Comparison of ENCODE assay signal across 8 cellular contexts in the genomic region with DNA sequence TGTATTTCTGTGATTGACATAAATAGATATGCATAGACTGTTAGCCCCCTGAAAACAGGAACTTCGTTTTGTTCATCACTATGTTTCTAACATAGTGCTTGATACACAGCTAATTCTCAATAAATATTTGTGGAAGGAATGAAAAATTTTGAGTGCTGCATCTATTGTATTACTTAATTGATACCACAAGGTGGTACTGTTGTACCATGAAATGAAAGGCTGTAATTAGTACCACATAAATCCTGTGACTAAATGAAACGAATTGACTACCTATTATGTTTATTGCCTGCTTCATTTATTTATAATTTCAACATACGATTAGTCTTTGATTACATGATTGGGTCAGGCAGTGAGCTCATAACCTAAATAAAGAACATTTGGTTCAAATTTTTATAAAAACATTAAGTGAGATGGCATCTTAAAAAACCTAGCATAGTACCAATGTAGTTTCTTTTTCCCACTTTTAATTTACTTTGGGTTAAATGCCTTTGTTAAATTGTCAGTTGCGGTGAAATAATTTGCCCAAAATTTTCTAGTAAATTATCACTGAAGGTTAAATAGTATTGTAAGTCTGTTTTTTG. TPM values are rescaled to one million over a fixed set of nuclear protein-coding genes. Genes with fewer than 3 reads are reported as not detected.
DNase-seq lines count a peak whose midpoint lies in the region; ATAC-seq and TF ChIP-seq lines count a peak whose summit lies in the region.

No MANE protein-coding gene starts in this region.

- H3K27me3 ChIP-seq in right lobe of liver, result no peaks in the 10 kb centered on the region

- no peak for TF ChIP-seq POLR2A in right lobe of liver (IDR thresholded peaks at IDR 0.05)

- H3K4me3 ChIP-seq in HFF-Myc (replicated peaks; ENCODE audit: low read depth, low read length) (no peak overlapping the region), right lobe of liver (no peak overlapping the region)

- intact Hi-C loops in right lobe of liver (cut with DNase I), result no loop called here

- H3K27ac ChIP-seq in right lobe of liver, result no peak overlapping the region

- H3K9me3 ChIP-seq in right lobe of liver, result no peaks in the 10 kb centered on the region

- H3K4me1 ChIP-seq in right lobe of liver, result no peaks in the 10 kb centered on the region

- DNase-seq in NCI-H2107 treated with DMSO at 0.1 percent for 48 hours (lab: John Stamatoyannopoulos, UW; ENCODE audit: unreplicated experiment) (peak; percentile 70), NCI-H2107 (lab: John Stamatoyannopoulos, UW) (no peak), HFF-Myc (ENCODE audit: extremely low read depth, low read depth) (no peak), NCI-H2081 treated with DMSO at 0.1 percent for 48 hours (lab: John Stamatoyannopoulos, UW) (peak; percentile 54), T47D (ENCODE audit: low read depth in 1 of 2, low spot score in 1 of 2) (peak; percentile 64), right lobe of liver (no peak), HK-2 (ENCODE audit: unreplicated experiment) (no peak)
- DNase-seq in activated CD4-positive, CD25-positive, alpha-beta regulatory T cell treated with anti-CD3 and anti-CD28 coated beads, Interleukin-2, amount 50 U/mL, for 72 hours, result no peak

- in situ Hi-C loops in T47D (cut with HindIII; ENCODE audit: low pct_unique_long_range_greater_than_20kb, low sequenced_read_pairs), result no loop called here

- peaks cover 0 to 3% (median 0%) of the 10 kb centered on the region in 4 donors for H3K36me3 ChIP-seq in right lobe of liver

- peak; percentile 71 to 83 (median 77) for ATAC-seq in right lobe of liver

- peak; percentile 11 for TF ChIP-seq CTCF in HFF-Myc (IDR thresholded peaks at IDR 0.05; ENCODE audit: low read depth, low read length, missing control alignments)
- TF ChIP-seq CTCF in right lobe of liver (IDR thresholded peaks at IDR 0.05), result peak; percentile 64 to 82 (median 74)

- WGBS in right lobe of liver (ENCODE audit: insufficient coverage, low coverage, low lambda C conversion rate, missing lambda C conversion rate), result 14% methylated on average over 4 of the region's 4 CpGs

RNA-seq across cellular contexts. Expression of gene TGFB2, which starts 15.0 kb away (rescaled TPM):
- 1 to 10 TPM in 1 of 6 experiments, under 1 TPM in 5; 0.18 to 2.8 (median 0.34) TPM for total RNA-seq in right lobe of liver

RNA-seq across cellular contexts. Expression of gene RRP15, which starts 45.0 kb away (rescaled TPM):
- total RNA-seq in right lobe of liver, result 10 to 100 TPM in 1 of 6 experiments, 1 to 10 TPM in 5; 2.6 to 10.0 (median 5.4) TPM

Comparison
In these comparisons a context has a peak if more than half of its experiments do, and no peak if none do; other contexts are left out.
1. DNase-seq: peak in NCI-H2107 treated with DMSO at 0.1 percent for 48 hours (single experiment), NCI-H2081 treated with DMSO at 0.1 percent for 48 hours (single experiment) and T47D (2 of 2); none in NCI-H2107 (single experiment), HFF-Myc (single experiment), right lobe of liver (0 of 3), activated CD4-positive, CD25-positive, alpha-beta regulatory T cell treated with anti-CD3 and anti-CD28 coated beads, Interleukin-2, amount 50 U/mL, for 72 hours (single experiment) and HK-2 (single experiment).